Comparison of ENCODE assay signal across 40 cellular contexts in genomic region chr2:180840641-180841040, GRCh38.
"Had no signal": no experiment of that assay in that cellular context is flagged by ENCODE, and none has a peak within 500 bp of the region (broad histone marks: within the 10 kb centered on the region; RNA-seq: fewer than 3 reads in every experiment).

No MANE protein-coding gene starts in this region.

- H3K4me1 ChIP-seq: adrenal gland, ascending aorta, body of pancreas, breast epithelium had no signal

- H3K36me3 ChIP-seq: adrenal gland, ascending aorta, brain microvascular endothelial cell, breast epithelium, cardiac muscle cell had no signal

- DNase-seq: activated effector memory CD4-positive, alpha-beta T cell treated with anti-CD3 and anti-CD28 coated beads, Interleukin-2, amount 50 U/mL, for 16 hours; activated effector memory CD4-positive, alpha-beta T cell treated with Interleukin-2 at 50 U/mL for 16 hours; activated gamma-delta T cell; activated gamma-delta T cell treated with Interleukin-2 at 50 U/mL for 16 hours; activated naive CD4-positive, alpha-beta T cell; activated naive CD4-positive, alpha-beta T cell treated with anti-CD3 and anti-CD28 coated beads for 36 hours; activated naive CD4-positive, alpha-beta T cell treated with anti-CD3 and anti-CD28 coated beads, Interleukin-2, amount 10 ng/mL, durations not matched to agents 7 days and 5 days; activated naive CD4-positive, alpha-beta T cell treated with anti-CD3 and anti-CD28 coated beads, Interleukin-2, amount 50 U/mL, for 16 hours; activated naive CD4-positive, alpha-beta T cell treated with Interleukin-2 at 50 U/mL for 16 hours; activated naive CD8-positive, alpha-beta T cell treated with anti-CD3 and anti-CD28 coated beads for 36 hours; activated naive CD8-positive, alpha-beta T cell treated with anti-CD3 and anti-CD28 coated beads, Interleukin-2, amount 10 ng/mL, durations not matched to agents 7 days and 5 days; activated naive CD8-positive, alpha-beta T cell treated with anti-CD3 and anti-CD28 coated beads, Interleukin-2, amount 50 U/mL, for 24 hours; activated T-cell treated with anti-CD3 and anti-CD28 coated beads, Interleukin-2, amount 50 U/mL, for 1 hour; activated T-cell treated with anti-CD3 and anti-CD28 coated beads, Interleukin-2, amount 50 U/mL, for 24 hours; activated T-cell treated with anti-CD3 and anti-CD28 coated beads, Interleukin-2, amount 50 U/mL, for 4 hours; activated T-cell treated with anti-CD3 and anti-CD28 coated beads, Interleukin-2, amount 50 U/mL, for 48 hours; activated T-cell treated with anti-CD3 and anti-CD28 coated beads, Interleukin-2, amount 50 U/mL, for 72 hours; adrenal gland; amniotic stem cell; amygdala; anterior cingulate cortex; aorta; body of pancreas; brain microvascular endothelial cell; caudate nucleus; central memory CD4-positive, alpha-beta T cell; cerebellar nuclear complex had no signal

- H3K4me1 Mint-ChIP-seq: activated naive CD4-positive, alpha-beta T cell treated with anti-CD3 and anti-CD28 coated beads, Interleukin-2, amount 10 ng/mL, durations not matched to agents 7 days and 5 days; activated naive CD4-positive, alpha-beta T cell treated with anti-CD3 and anti-CD28 coated beads, Interleukin-2, amount 50 U/mL, for 24 hours; activated naive CD8-positive, alpha-beta T cell treated with anti-CD3 and anti-CD28 coated beads for 36 hours; activated naive CD8-positive, alpha-beta T cell treated with anti-CD3 and anti-CD28 coated beads, Interleukin-2, amount 10 ng/mL, durations not matched to agents 7 days and 5 days; activated naive CD8-positive, alpha-beta T cell treated with anti-CD3 and anti-CD28 coated beads, Interleukin-2, amount 50 U/mL, for 24 hours; activated T-helper 17 cell treated with anti-CD3 and anti-CD28 coated beads, Interleukin-2, amount 50 U/mL, for 72 hours; brain; central memory CD8-positive, alpha-beta T cell had no signal

- H3K4me3 ChIP-seq: adrenal gland, ascending aorta, body of pancreas, breast epithelium, cardiac muscle cell had no signal

- ATAC-seq: activated naive CD4-positive, alpha-beta T cell treated with anti-CD3 and anti-CD28 coated beads, Interleukin-2, amount 50 U/mL, for 72 hours; activated naive CD8-positive, alpha-beta T cell treated with anti-CD3 and anti-CD28 coated beads, Interleukin-2, amount 50 U/mL, for 24 hours; activated T-cell treated with anti-CD3 and anti-CD28 coated beads, Interleukin-2, amount 50 U/mL, for 4 hours; activated T-cell treated with anti-CD3 and anti-CD28 coated beads, Interleukin-2, amount 50 U/mL, for 72 hours; activated T-helper 17 cell treated with anti-CD3 and anti-CD28 coated beads, Interleukin-2, amount 50 U/mL, for 72 hours; body of pancreas had no signal

- H3K27me3 ChIP-seq: adrenal gland, ascending aorta, body of pancreas, brain microvascular endothelial cell, breast epithelium, cardiac muscle cell had no signal

- H3K27ac ChIP-seq: adrenal gland, ascending aorta, body of pancreas, brain microvascular endothelial cell, breast epithelium, cardiac muscle cell had no signal

- H3K27me3 Mint-ChIP-seq: activated naive CD4-positive, alpha-beta T cell treated with anti-CD3 and anti-CD28 coated beads, Interleukin-2, amount 10 ng/mL, durations not matched to agents 7 days and 5 days; activated naive CD8-positive, alpha-beta T cell treated with anti-CD3 and anti-CD28 coated beads, Interleukin-2, amount 10 ng/mL, durations not matched to agents 7 days and 5 days; activated naive CD8-positive, alpha-beta T cell treated with anti-CD3 and anti-CD28 coated beads, Interleukin-2, amount 50 U/mL, for 24 hours; brain; central memory CD8-positive, alpha-beta T cell had no signal

- H3K27ac Mint-ChIP-seq: activated naive CD4-positive, alpha-beta T cell treated with anti-CD3 and anti-CD28 coated beads for 36 hours; activated naive CD4-positive, alpha-beta T cell treated with anti-CD3 and anti-CD28 coated beads, Interleukin-2, amount 10 ng/mL, durations not matched to agents 7 days and 5 days; activated naive CD4-positive, alpha-beta T cell treated with anti-CD3 and anti-CD28 coated beads, Interleukin-2, amount 50 U/mL, for 24 hours; activated naive CD4-positive, alpha-beta T cell treated with anti-CD3 and anti-CD28 coated beads, Interleukin-2, amount 50 U/mL, for 72 hours; activated naive CD8-positive, alpha-beta T cell; activated naive CD8-positive, alpha-beta T cell treated with anti-CD3 and anti-CD28 coated beads for 36 hours; activated naive CD8-positive, alpha-beta T cell treated with anti-CD3 and anti-CD28 coated beads, Interleukin-2, amount 10 ng/mL, durations not matched to agents 7 days and 5 days; activated naive CD8-positive, alpha-beta T cell treated with anti-CD3 and anti-CD28 coated beads, Interleukin-2, amount 50 U/mL, for 24 hours; activated T-cell treated with anti-CD3 and anti-CD28 coated beads, Interleukin-2, amount 50 U/mL, for 24 hours; activated T-cell treated with anti-CD3 and anti-CD28 coated beads, Interleukin-2, amount 50 U/mL, for 72 hours; activated T-helper 1 cell treated with anti-CD3 and anti-CD28 coated beads, Interleukin-12 subunit alpha, Interleukin-12 subunit beta, Interleukin-2, Interleukin-4 antibody, amounts not matched to agents 30 ng/mL and 10 ng/mL and 1 ng/mL, durations not matched to agents 14 hours and 24 hours and 36 hours; activated T-helper 17 cell treated with anti-CD3 and anti-CD28 coated beads, Interleukin-2, amount 50 U/mL, for 72 hours; activated T-helper 2 cell treated with anti-CD3 and anti-CD28 coated beads, Interferon-gamma antibody, Interleukin-2, Interleukin-4, amounts not matched to agents 10 μg/mL and 5 μg/mL and 100 μg/mL, durations not matched to agents 14 hours and 24 hours and 36 hours; brain had no signal

- H3K9me3 Mint-ChIP-seq: activated naive CD4-positive, alpha-beta T cell treated with anti-CD3 and anti-CD28 coated beads for 36 hours; activated naive CD4-positive, alpha-beta T cell treated with anti-CD3 and anti-CD28 coated beads, Interleukin-2, amount 10 ng/mL, durations not matched to agents 7 days and 5 days; activated naive CD4-positive, alpha-beta T cell treated with anti-CD3 and anti-CD28 coated beads, Interleukin-2, amount 50 U/mL, for 24 hours; activated naive CD4-positive, alpha-beta T cell treated with anti-CD3 and anti-CD28 coated beads, Interleukin-2, amount 50 U/mL, for 72 hours; activated naive CD8-positive, alpha-beta T cell treated with anti-CD3 and anti-CD28 coated beads for 36 hours; activated naive CD8-positive, alpha-beta T cell treated with anti-CD3 and anti-CD28 coated beads, Interleukin-2, amount 10 ng/mL, durations not matched to agents 7 days and 5 days; activated naive CD8-positive, alpha-beta T cell treated with anti-CD3 and anti-CD28 coated beads, Interleukin-2, amount 50 U/mL, for 24 hours; activated T-cell treated with anti-CD3 and anti-CD28 coated beads, Interleukin-2, amount 50 U/mL, for 24 hours; activated T-cell treated with anti-CD3 and anti-CD28 coated beads, Interleukin-2, amount 50 U/mL, for 72 hours; activated T-helper 1 cell treated with anti-CD3 and anti-CD28 coated beads, Interleukin-12 subunit alpha, Interleukin-12 subunit beta, Interleukin-2, Interleukin-4 antibody, amounts not matched to agents 30 ng/mL and 10 ng/mL and 1 ng/mL, durations not matched to agents 14 hours and 24 hours and 36 hours; activated T-helper 2 cell treated with anti-CD3 and anti-CD28 coated beads, Interferon-gamma antibody, Interleukin-2, Interleukin-4, amounts not matched to agents 10 μg/mL and 5 μg/mL and 100 μg/mL, durations not matched to agents 14 hours and 24 hours and 36 hours; central memory CD8-positive, alpha-beta T cell had no signal

- H3K36me3 Mint-ChIP-seq: activated naive CD4-positive, alpha-beta T cell treated with anti-CD3 and anti-CD28 coated beads, Interleukin-2, amount 10 ng/mL, durations not matched to agents 7 days and 5 days; activated naive CD4-positive, alpha-beta T cell treated with anti-CD3 and anti-CD28 coated beads, Interleukin-2, amount 50 U/mL, for 24 hours; activated naive CD4-positive, alpha-beta T cell treated with anti-CD3 and anti-CD28 coated beads, Interleukin-2, amount 50 U/mL, for 72 hours; activated naive CD8-positive, alpha-beta T cell; activated naive CD8-positive, alpha-beta T cell treated with anti-CD3 and anti-CD28 coated beads for 36 hours; activated naive CD8-positive, alpha-beta T cell treated with anti-CD3 and anti-CD28 coated beads, Interleukin-2, amount 10 ng/mL, durations not matched to agents 7 days and 5 days; brain had no signal

- FAIRE-seq: astrocyte, bronchial epithelial cell had no signal

- H3K4me3 Mint-ChIP-seq: activated naive CD4-positive, alpha-beta T cell treated with anti-CD3 and anti-CD28 coated beads for 36 hours; activated naive CD4-positive, alpha-beta T cell treated with anti-CD3 and anti-CD28 coated beads, Interleukin-2, amount 10 ng/mL, durations not matched to agents 7 days and 5 days; activated naive CD4-positive, alpha-beta T cell treated with anti-CD3 and anti-CD28 coated beads, Interleukin-2, amount 50 U/mL, for 24 hours; activated naive CD8-positive, alpha-beta T cell; activated naive CD8-positive, alpha-beta T cell treated with anti-CD3 and anti-CD28 coated beads for 36 hours; activated naive CD8-positive, alpha-beta T cell treated with anti-CD3 and anti-CD28 coated beads, Interleukin-2, amount 10 ng/mL, durations not matched to agents 7 days and 5 days; activated naive CD8-positive, alpha-beta T cell treated with anti-CD3 and anti-CD28 coated beads, Interleukin-2, amount 50 U/mL, for 24 hours; activated T-cell treated with anti-CD3 and anti-CD28 coated beads, Interleukin-2, amount 50 U/mL, for 24 hours; activated T-cell treated with anti-CD3 and anti-CD28 coated beads, Interleukin-2, amount 50 U/mL, for 4 hours; activated T-cell treated with anti-CD3 and anti-CD28 coated beads, Interleukin-2, amount 50 U/mL, for 72 hours; activated T-helper 1 cell treated with anti-CD3 and anti-CD28 coated beads, Interleukin-12 subunit alpha, Interleukin-12 subunit beta, Interleukin-2, Interleukin-4 antibody, amounts not matched to agents 30 ng/mL and 10 ng/mL and 1 ng/mL, durations not matched to agents 14 hours and 24 hours and 36 hours; activated T-helper 17 cell treated with anti-CD3 and anti-CD28 coated beads, Interleukin-2, amount 50 U/mL, for 72 hours; brain; central memory CD8-positive, alpha-beta T cell had no signal

- H3K9me3 ChIP-seq: adrenal gland, ascending aorta, body of pancreas, breast epithelium had no signal
